In genomic region chr14:20489093-20489994, GRCh38 we compare ENCODE assay signal across 8 cellular contexts. TPM values are rescaled to one million over a fixed set of nuclear protein-coding genes. Genes with fewer than 3 reads are reported as not detected.
DNase-seq lines count a peak whose midpoint lies in the region; ATAC-seq lines count a peak whose summit lies in the region.

No MANE protein-coding gene starts in this region.

- peak overlapping the region in 9 of 11 experiments; percentile 22 to 61 (median 53); a peak in 15 of 22 replicates for H3K9ac ChIP-seq in BLaER1 treated with 17β-estradiol and CSF1 and Interleukin-3, amounts not matched to agents 10 nM and 100 nM

- H3K9me3 ChIP-seq in BLaER1 treated with 17β-estradiol and CSF1 and Interleukin-3, amounts not matched to agents 10 nM and 100 nM (replicated peaks in 1 of 11), result no peaks in the 10 kb centered on the region
- no peaks in the 10 kb centered on the region for H3K9me3 ChIP-seq in MG63

- no peaks in the 10 kb centered on the region for H4K20me1 ChIP-seq in BLaER1 treated with 17β-estradiol and CSF1 and Interleukin-3, amounts not matched to agents 10 nM and 100 nM

- peak; percentile 80 for DNase-seq in MV-4-11 (lab: John Stamatoyannopoulos, UW)
- DNase-seq in stimulated activated naive CD4-positive, alpha-beta T cell treated with Interleukin-2 at 50 U/mL for 16 hours (lab: John Stamatoyannopoulos, UW), result no peak
- no peak for DNase-seq in NCI-H2171 (lab: John Stamatoyannopoulos, UW)
- DNase-seq in DMS53 (lab: John Stamatoyannopoulos, UW), result no peak
- no peak for DNase-seq in MG63

- H3K4me3 ChIP-seq in BLaER1 treated with 17β-estradiol and CSF1 and Interleukin-3, amounts not matched to agents 10 nM and 100 nM, result peak overlapping the region in 6 of 10 experiments; percentile 6 to 54 (median 40); a peak in 8 of 20 replicates
- no peak overlapping the region for H3K4me3 ChIP-seq in MG63

- no peaks in the 10 kb centered on the region for H3K36me3 ChIP-seq in BLaER1 treated with 17β-estradiol and CSF1 and Interleukin-3, amounts not matched to agents 10 nM and 100 nM
- no peaks in the 10 kb centered on the region for H3K36me3 ChIP-seq in MG63

- H3K4me2 ChIP-seq in BLaER1 treated with 17β-estradiol and CSF1 and Interleukin-3, amounts not matched to agents 10 nM and 100 nM, result peak overlapping the region; percentile 73 to 90 (median 85)

- H3K4me1 ChIP-seq in BLaER1 treated with 17β-estradiol and CSF1 and Interleukin-3, amounts not matched to agents 10 nM and 100 nM, result peaks cover 69 to 86% (median 84%) of the 10 kb centered on the region in 10 experiments

- ATAC-seq in GM19324 (IDR thresholded peaks at IDR 0.05; ENCODE audit: low FRiP score, unreplicated experiment), result peak; percentile 28
- peak; percentile 81 for ATAC-seq in esophagus mucosa

- peak overlapping the region in 9 of 11 experiments; percentile 2 to 82 (median 73); a peak in 17 of 22 replicates for H3K27ac ChIP-seq in BLaER1 treated with 17β-estradiol and CSF1 and Interleukin-3, amounts not matched to agents 10 nM and 100 nM

- no peaks in the 10 kb centered on the region for H3K27me3 ChIP-seq in BLaER1 treated with 17β-estradiol and CSF1 and Interleukin-3, amounts not matched to agents 10 nM and 100 nM
- H3K27me3 ChIP-seq in MG63, result no peaks in the 10 kb centered on the region; the same call in 1 of the 2 replicates

RNA-seq across cellular contexts. Expression of gene RNASE10, which starts 16.0 kb away (rescaled TPM):
- total RNA-seq in esophagus mucosa, result 0.52 TPM
- not detected in 2 replicates for total RNA-seq in MG63 (2014; rRNA removed; shearing (Covaris generic); ENCODE audit: low replicate concordance)

RNA-seq across cellular contexts. Expression of gene PNP, which starts 20.1 kb away (rescaled TPM):
- 76.4 TPM for total RNA-seq in esophagus mucosa
- 21.3 and 26.7 TPM in 2 replicates for total RNA-seq in MG63 (2014; rRNA removed; shearing (Covaris generic); ENCODE audit: low replicate concordance)

RNA-seq across cellular contexts. Expression of gene PIP4P1, which starts 28.1 kb away (rescaled TPM):
- 22.8 TPM for total RNA-seq in esophagus mucosa
- 21.4 and 23.3 TPM in 2 replicates for total RNA-seq in MG63 (2014; rRNA removed; shearing (Covaris generic); ENCODE audit: low replicate concordance)

RNA-seq across cellular contexts. Expression of gene APEX1, which starts 34.3 kb away (rescaled TPM):
- total RNA-seq in esophagus mucosa, result 119 TPM
- total RNA-seq in MG63 (2014; rRNA removed; shearing (Covaris generic); ENCODE audit: low replicate concordance), result 145 and 217 TPM in 2 replicates

RNA-seq across cellular contexts. Expression of gene OSGEP, which starts 34.7 kb away (rescaled TPM):
- total RNA-seq in esophagus mucosa, result 16.2 TPM
- 31.7 and 47.5 TPM in 2 replicates for total RNA-seq in MG63 (2014; rRNA removed; shearing (Covaris generic); ENCODE audit: low replicate concordance)
